In the genomic region with DNA sequence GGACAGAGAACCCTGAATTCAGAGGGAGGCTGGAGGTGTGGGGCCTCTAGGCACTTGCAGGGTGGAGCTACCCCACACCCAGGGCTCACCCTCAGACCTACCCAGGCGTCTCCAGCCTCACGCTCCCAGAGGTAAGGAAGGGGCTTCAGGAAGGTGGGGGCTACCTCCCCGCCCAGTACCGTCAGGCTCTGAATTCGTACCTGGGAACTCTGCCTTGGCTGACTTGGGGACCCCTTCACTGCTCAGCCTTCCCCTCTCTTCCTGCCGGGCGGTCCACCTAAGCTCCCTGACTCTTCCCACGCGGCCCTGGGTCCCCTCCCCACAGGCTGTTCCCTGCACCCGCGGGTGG, we compare ENCODE assay signal across 9 cellular contexts. TPM values are rescaled to one million over a fixed set of nuclear protein-coding genes. Genes with fewer than 3 reads are reported as not detected.
DNase-seq lines count a peak whose midpoint lies in the region; ATAC-seq and TF ChIP-seq lines count a peak whose summit lies in the region.
"Had no signal": no experiment of that assay in that cellular context is flagged by ENCODE, and none has a peak within 500 bp of the region (broad histone marks: within the 10 kb centered on the region; RNA-seq: fewer than 3 reads in every experiment).

No MANE protein-coding gene starts in this region.

- peaks cover 51% of the 10 kb centered on the region for H3K27me3 ChIP-seq in cardiac muscle cell
- H3K27me3 ChIP-seq in right atrium auricular region = peaks cover 0 to 4% of the 10 kb centered on the region in 2 donors
- peaks cover 14 to 29% of the 10 kb centered on the region in 2 donors for H3K27me3 ChIP-seq in mucosa of rectum (ENCODE audit: control insufficient read depth in 2 of 2, insufficient read depth in 2 of 2, low read length in 2 of 2)
- peaks cover 0 to 12% (median 5%) of the 10 kb centered on the region in 4 donors for H3K27me3 ChIP-seq in upper lobe of left lung

- H3K27ac ChIP-seq in cardiac muscle cell = no peak overlapping the region
- no peak overlapping the region for H3K27ac ChIP-seq in right atrium auricular region
- no peak overlapping the region for H3K27ac ChIP-seq in coronary artery
- no peak overlapping the region for H3K27ac ChIP-seq in mucosa of rectum (ENCODE audit: low read depth in 2 of 2, low read length in 2 of 2)
- H3K27ac ChIP-seq in upper lobe of left lung = no peak overlapping the region

- TF ChIP-seq EP300 in upper lobe of left lung (IDR thresholded peaks at IDR 0.05) = no peak

- no peak for TF ChIP-seq POLR2A in upper lobe of left lung (IDR thresholded peaks at IDR 0.05)

- DNase-seq in cardiac muscle cell (ENCODE audit: low read depth in 1 of 2, low spot score in 1 of 2) (no peak), right atrium auricular region (ENCODE audit: low spot score) (no peak), coronary artery (ENCODE audit: low spot score) (no peak), upper lobe of left lung (no peak), NCI-H1694 (lab: John Stamatoyannopoulos, UW) (no peak)
- DNase-seq: midbrain had no signal

- H3K36me3 ChIP-seq in cardiac muscle cell (no peaks in the 10 kb centered on the region), right atrium auricular region (no peaks in the 10 kb centered on the region), mucosa of rectum (ENCODE audit: control insufficient read depth in 2 of 2, insufficient read depth in 2 of 2, low read length in 2 of 2) (no peaks in the 10 kb centered on the region), upper lobe of left lung (no peaks in the 10 kb centered on the region)

- WGBS in upper lobe of left lung, 2 donors = 28 to 40% methylated on average over 9 to 10 of the region's 11 CpGs

- TF ChIP-seq CTCF in cardiac muscle cell (IDR thresholded peaks at IDR 0.05; ENCODE audit: low read depth, low read length) (no peak), right atrium auricular region (IDR thresholded peaks at IDR 0.05) (no peak), coronary artery (IDR thresholded peaks at IDR 0.05) (no peak), upper lobe of left lung (IDR thresholded peaks at IDR 0.05) (no peak)

- peak overlapping the region; percentile 27 for H3K4me3 ChIP-seq in cardiac muscle cell
- peak overlapping the region in 1 of 2 donors; percentile 48 for H3K4me3 ChIP-seq in right atrium auricular region
- peak overlapping the region; percentile 67 for H3K4me3 ChIP-seq in coronary artery
- H3K4me3 ChIP-seq in mucosa of rectum (ENCODE audit: low read length in 2 of 2) = peak overlapping the region; percentile 52
- H3K4me3 ChIP-seq in upper lobe of left lung = peak overlapping the region; percentile 10 to 50 (median 42)

- no peak overlapping the region for H3K9ac ChIP-seq in mucosa of rectum (ENCODE audit: low read depth in 1 of 2, low read length in 2 of 2)

- H3K4me1 ChIP-seq in cardiac muscle cell (ENCODE audit: low read depth) (no peaks in the 10 kb centered on the region), right atrium auricular region (peaks cover 0 to 13% of the 10 kb centered on the region in 2 donors), mucosa of rectum (ENCODE audit: control insufficient read depth in 2 of 2, insufficient read depth in 2 of 2, low read length in 2 of 2) (no peaks in the 10 kb centered on the region), upper lobe of left lung (peaks cover 0 to 12% (median 6%) of the 10 kb centered on the region in 4 donors)

- no peak for ATAC-seq in upper lobe of left lung (ENCODE audit: low FRiP score in 2 of 2)
- no peak for ATAC-seq in HG03097 (IDR thresholded peaks at IDR 0.05; ENCODE audit: low FRiP score, unreplicated experiment)
- ATAC-seq in HG02981 (IDR thresholded peaks at IDR 0.05; ENCODE audit: unreplicated experiment) = no peak

- no peaks in the 10 kb centered on the region for H3K9me3 ChIP-seq in cardiac muscle cell (ENCODE audit: low read depth)
- peaks cover 0 to 5% of the 10 kb centered on the region in 2 donors for H3K9me3 ChIP-seq in right atrium auricular region
- no peaks in the 10 kb centered on the region for H3K9me3 ChIP-seq in mucosa of rectum (ENCODE audit: control insufficient read depth in 2 of 2, low read length in 2 of 2)
- no peaks in the 10 kb centered on the region for H3K9me3 ChIP-seq in upper lobe of left lung

RNA-seq across cellular contexts. Expression of gene PARP4, which starts 28.5 kb away (rescaled TPM):
- 26.2 and 37.8 TPM in 2 replicates for total RNA-seq in cardiac muscle cell
- 20.4 and 25.1 TPM in 2 replicates for polyA plus RNA-seq in cardiac muscle cell
- 10 to 100 TPM; 21.2 to 22.1 TPM for total RNA-seq in right atrium auricular region
- 10 to 100 TPM; 63.7 to 89.1 (median 83.5) TPM for total RNA-seq in upper lobe of left lung
